Comparison of ENCODE assay signal across 1 cellular context in genomic region chr1:39116868-39117728, GRCh38.
TF ChIP-seq lines count a peak whose summit lies in the region.

No MANE protein-coding gene starts in this region.

TF ChIP-seq in K562, 482 proteins besides CTCF, POLR2A, EP300 and RAD21 (continued from another document and continues in another):
- TF ChIP-seq ZNF77 (CRISPR knock-in tag; IDR thresholded peaks at IDR 0.05) (no peak), GTF3C2 (IDR thresholded peaks at IDR 0.05; ENCODE audit: borderline replicate concordance, extremely low read depth, insufficient read length) (no peak), DMBX1 (CRISPR knock-in tag; IDR thresholded peaks at IDR 0.05; ENCODE audit: borderline replicate concordance) (no peak), ETV6 (IDR thresholded peaks at IDR 0.05; ENCODE audit: borderline replicate concordance in 1 of 2, low read depth in 2 of 2, low read length in 1 of 2) (no peak), ETV6 (CRISPR knock-in tag; IDR thresholded peaks at IDR 0.05; ENCODE audit: borderline replicate concordance) (no peak), ZNF57 (CRISPR knock-in tag; IDR thresholded peaks at IDR 0.05) (no peak), SRSF3 (IDR thresholded peaks at IDR 0.05; ENCODE audit: insufficient read depth, low read length) (no peak), CBFA2T2 (conservative IDR thresholded peaks at IDR 0.05) (no peak), SNRNP70 (optimal IDR thresholded peaks at IDR 0.05; ENCODE audit: low read depth, low read length) (no peak), RCOR1 (IDR thresholded peaks at IDR 0.05; ENCODE audit: borderline replicate concordance in 1 of 2, low read depth in 2 of 2, low read length in 2 of 2) (peak in 1 of 2 experiments; percentile 59; a peak in 1 of 4 replicates), TAF9B (IDR thresholded peaks at IDR 0.05; ENCODE audit: partially characterized antibody) (no peak), CSDE1 (IDR thresholded peaks at IDR 0.05) (no peak), RBFOX2 (IDR thresholded peaks at IDR 0.05; ENCODE audit: low read depth, low read length) (no peak), ZNF143 (CRISPR knock-in tag; IDR thresholded peaks at IDR 0.05) (no peak), ZFX (CRISPR knock-in tag; IDR thresholded peaks at IDR 0.05) (no peak), CBFA2T3 (IDR thresholded peaks at IDR 0.05) (peak; percentile 37; the same call in 1 of the 2 replicates), NCOR1 (IDR thresholded peaks at IDR 0.05) (no peak), CREB3L1 (IDR thresholded peaks at IDR 0.05; ENCODE audit: borderline replicate concordance, low read depth) (no peak), RUNX1 (IDR thresholded peaks at IDR 0.05; ENCODE audit: low read depth) (no peak), MITF (IDR thresholded peaks at IDR 0.05) (no peak), RBM25 (IDR thresholded peaks at IDR 0.05; ENCODE audit: low read depth, low read length, severe bottlenecking) (no peak), GABPA (tag; conservative IDR thresholded peaks at IDR 0.05; ENCODE audit: low read depth) (no peak), BCL6 (CRISPR knock-in tag; IDR thresholded peaks at IDR 0.05) (no peak)
- TF ChIP-seq, protein P1, sequence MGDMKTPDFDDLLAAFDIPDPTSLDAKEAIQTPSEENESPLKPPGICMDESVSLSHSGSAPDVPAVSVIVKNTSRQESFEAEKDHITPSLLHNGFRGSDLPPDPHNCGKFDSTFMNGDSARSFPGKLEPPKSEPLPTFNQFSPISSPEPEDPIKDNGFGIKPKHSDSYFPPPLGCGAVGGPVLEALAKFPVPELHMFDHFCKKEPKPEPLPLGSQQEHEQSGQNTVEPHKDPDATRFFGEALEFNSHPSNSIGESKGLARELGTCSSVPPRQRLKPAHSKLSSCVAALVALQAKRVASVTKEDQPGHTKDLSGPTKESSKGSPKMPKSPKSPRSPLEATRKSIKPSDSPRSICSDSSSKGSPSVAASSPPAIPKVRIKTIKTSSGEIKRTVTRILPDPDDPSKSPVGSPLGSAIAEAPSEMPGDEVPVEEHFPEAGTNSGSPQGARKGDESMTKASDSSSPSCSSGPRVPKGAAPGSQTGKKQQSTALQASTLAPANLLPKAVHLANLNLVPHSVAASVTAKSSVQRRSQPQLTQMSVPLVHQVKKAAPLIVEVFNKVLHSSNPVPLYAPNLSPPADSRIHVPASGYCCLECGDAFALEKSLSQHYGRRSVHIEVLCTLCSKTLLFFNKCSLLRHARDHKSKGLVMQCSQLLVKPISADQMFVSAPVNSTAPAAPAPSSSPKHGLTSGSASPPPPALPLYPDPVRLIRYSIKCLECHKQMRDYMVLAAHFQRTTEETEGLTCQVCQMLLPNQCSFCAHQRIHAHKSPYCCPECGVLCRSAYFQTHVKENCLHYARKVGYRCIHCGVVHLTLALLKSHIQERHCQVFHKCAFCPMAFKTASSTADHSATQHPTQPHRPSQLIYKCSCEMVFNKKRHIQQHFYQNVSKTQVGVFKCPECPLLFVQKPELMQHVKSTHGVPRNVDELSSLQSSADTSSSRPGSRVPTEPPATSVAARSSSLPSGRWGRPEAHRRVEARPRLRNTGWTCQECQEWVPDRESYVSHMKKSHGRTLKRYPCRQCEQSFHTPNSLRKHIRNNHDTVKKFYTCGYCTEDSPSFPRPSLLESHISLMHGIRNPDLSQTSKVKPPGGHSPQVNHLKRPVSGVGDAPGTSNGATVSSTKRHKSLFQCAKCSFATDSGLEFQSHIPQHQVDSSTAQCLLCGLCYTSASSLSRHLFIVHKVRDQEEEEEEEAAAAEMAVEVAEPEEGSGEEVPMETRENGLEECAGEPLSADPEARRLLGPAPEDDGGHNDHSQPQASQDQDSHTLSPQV (IDR thresholded peaks at IDR 0.05) = no peak; the same call in 1 of the 2 replicates
- TF ChIP-seq, protein P2, sequence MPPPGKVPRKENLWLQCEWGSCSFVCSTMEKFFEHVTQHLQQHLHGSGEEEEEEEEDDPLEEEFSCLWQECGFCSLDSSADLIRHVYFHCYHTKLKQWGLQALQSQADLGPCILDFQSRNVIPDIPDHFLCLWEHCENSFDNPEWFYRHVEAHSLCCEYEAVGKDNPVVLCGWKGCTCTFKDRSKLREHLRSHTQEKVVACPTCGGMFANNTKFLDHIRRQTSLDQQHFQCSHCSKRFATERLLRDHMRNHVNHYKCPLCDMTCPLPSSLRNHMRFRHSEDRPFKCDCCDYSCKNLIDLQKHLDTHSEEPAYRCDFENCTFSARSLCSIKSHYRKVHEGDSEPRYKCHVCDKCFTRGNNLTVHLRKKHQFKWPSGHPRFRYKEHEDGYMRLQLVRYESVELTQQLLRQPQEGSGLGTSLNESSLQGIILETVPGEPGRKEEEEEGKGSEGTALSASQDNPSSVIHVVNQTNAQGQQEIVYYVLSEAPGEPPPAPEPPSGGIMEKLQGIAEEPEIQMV (tag; conservative IDR thresholded peaks at IDR 0.05; ENCODE audit: low read depth) = no peak
- TF ChIP-seq, protein P3, sequence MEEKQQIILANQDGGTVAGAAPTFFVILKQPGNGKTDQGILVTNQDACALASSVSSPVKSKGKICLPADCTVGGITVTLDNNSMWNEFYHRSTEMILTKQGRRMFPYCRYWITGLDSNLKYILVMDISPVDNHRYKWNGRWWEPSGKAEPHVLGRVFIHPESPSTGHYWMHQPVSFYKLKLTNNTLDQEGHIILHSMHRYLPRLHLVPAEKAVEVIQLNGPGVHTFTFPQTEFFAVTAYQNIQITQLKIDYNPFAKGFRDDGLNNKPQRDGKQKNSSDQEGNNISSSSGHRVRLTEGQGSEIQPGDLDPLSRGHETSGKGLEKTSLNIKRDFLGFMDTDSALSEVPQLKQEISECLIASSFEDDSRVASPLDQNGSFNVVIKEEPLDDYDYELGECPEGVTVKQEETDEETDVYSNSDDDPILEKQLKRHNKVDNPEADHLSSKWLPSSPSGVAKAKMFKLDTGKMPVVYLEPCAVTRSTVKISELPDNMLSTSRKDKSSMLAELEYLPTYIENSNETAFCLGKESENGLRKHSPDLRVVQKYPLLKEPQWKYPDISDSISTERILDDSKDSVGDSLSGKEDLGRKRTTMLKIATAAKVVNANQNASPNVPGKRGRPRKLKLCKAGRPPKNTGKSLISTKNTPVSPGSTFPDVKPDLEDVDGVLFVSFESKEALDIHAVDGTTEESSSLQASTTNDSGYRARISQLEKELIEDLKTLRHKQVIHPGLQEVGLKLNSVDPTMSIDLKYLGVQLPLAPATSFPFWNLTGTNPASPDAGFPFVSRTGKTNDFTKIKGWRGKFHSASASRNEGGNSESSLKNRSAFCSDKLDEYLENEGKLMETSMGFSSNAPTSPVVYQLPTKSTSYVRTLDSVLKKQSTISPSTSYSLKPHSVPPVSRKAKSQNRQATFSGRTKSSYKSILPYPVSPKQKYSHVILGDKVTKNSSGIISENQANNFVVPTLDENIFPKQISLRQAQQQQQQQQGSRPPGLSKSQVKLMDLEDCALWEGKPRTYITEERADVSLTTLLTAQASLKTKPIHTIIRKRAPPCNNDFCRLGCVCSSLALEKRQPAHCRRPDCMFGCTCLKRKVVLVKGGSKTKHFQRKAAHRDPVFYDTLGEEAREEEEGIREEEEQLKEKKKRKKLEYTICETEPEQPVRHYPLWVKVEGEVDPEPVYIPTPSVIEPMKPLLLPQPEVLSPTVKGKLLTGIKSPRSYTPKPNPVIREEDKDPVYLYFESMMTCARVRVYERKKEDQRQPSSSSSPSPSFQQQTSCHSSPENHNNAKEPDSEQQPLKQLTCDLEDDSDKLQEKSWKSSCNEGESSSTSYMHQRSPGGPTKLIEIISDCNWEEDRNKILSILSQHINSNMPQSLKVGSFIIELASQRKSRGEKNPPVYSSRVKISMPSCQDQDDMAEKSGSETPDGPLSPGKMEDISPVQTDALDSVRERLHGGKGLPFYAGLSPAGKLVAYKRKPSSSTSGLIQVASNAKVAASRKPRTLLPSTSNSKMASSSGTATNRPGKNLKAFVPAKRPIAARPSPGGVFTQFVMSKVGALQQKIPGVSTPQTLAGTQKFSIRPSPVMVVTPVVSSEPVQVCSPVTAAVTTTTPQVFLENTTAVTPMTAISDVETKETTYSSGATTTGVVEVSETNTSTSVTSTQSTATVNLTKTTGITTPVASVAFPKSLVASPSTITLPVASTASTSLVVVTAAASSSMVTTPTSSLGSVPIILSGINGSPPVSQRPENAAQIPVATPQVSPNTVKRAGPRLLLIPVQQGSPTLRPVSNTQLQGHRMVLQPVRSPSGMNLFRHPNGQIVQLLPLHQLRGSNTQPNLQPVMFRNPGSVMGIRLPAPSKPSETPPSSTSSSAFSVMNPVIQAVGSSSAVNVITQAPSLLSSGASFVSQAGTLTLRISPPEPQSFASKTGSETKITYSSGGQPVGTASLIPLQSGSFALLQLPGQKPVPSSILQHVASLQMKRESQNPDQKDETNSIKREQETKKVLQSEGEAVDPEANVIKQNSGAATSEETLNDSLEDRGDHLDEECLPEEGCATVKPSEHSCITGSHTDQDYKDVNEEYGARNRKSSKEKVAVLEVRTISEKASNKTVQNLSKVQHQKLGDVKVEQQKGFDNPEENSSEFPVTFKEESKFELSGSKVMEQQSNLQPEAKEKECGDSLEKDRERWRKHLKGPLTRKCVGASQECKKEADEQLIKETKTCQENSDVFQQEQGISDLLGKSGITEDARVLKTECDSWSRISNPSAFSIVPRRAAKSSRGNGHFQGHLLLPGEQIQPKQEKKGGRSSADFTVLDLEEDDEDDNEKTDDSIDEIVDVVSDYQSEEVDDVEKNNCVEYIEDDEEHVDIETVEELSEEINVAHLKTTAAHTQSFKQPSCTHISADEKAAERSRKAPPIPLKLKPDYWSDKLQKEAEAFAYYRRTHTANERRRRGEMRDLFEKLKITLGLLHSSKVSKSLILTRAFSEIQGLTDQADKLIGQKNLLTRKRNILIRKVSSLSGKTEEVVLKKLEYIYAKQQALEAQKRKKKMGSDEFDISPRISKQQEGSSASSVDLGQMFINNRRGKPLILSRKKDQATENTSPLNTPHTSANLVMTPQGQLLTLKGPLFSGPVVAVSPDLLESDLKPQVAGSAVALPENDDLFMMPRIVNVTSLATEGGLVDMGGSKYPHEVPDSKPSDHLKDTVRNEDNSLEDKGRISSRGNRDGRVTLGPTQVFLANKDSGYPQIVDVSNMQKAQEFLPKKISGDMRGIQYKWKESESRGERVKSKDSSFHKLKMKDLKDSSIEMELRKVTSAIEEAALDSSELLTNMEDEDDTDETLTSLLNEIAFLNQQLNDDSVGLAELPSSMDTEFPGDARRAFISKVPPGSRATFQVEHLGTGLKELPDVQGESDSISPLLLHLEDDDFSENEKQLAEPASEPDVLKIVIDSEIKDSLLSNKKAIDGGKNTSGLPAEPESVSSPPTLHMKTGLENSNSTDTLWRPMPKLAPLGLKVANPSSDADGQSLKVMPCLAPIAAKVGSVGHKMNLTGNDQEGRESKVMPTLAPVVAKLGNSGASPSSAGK (IDR thresholded peaks at IDR 0.05) = no peak
- TF ChIP-seq, protein P4, sequence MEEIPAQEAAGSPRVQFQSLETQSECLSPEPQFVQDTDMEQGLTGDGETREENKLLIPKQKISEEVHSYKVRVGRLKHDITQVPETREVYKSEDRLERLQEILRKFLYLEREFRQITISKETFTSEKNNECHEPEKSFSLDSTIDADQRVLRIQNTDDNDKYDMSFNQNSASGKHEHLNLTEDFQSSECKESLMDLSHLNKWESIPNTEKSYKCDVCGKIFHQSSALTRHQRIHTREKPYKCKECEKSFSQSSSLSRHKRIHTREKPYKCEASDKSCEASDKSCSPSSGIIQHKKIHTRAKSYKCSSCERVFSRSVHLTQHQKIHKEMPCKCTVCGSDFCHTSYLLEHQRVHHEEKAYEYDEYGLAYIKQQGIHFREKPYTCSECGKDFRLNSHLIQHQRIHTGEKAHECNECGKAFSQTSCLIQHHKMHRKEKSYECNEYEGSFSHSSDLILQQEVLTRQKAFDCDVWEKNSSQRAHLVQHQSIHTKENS (CRISPR knock-in tag; IDR thresholded peaks at IDR 0.05) = no peak
